ENCODE assay signal across 2 cellular contexts in the genomic region with DNA sequence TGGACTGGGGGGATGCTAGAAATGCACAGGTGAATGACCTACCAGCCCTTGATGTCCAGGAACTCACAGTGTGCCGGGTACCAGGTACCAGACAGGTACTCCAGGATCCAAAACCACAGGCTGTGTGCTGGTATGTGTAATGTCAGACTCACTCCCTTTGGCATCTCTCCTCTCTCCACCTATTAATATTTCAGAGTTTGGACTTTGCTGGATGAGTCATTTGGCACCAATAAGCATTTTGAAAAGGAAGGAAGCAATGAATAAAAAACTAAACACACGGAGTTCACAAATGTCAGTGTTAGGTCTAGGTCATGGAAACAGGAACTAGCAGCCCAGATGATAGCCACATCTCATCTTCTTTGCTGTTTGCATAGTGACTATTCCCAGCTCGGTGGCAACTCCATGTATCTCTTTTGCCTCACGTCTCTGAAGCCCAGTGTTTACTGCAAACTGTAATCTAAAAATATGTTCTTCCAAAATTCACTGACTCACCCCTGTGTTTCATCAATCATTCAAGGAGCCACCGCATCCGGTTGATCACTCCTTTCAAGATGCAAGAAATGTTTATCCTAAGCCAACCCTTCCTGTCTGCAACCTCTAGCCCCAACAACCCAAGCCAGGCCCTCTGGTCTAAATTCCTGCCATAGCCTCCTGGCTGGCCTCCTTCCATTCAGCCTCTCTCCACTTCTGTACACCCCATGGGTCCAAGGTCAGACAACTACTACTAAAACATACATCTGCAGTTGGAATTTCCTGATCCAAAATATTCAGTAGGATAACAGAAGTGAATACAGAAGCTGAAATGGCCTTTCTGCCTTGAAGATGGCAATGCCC.
TF ChIP-seq lines count a peak whose summit lies in the region.

No MANE protein-coding gene starts in this region.

TF ChIP-seq in K562, 482 proteins besides CTCF, POLR2A, EP300 and RAD21 (continued from another document):
- peak; percentile 67 for TF ChIP-seq LEF1 (IDR thresholded peaks at IDR 0.05)
- TF ChIP-seq TBL1XR1 (IDR thresholded peaks at IDR 0.05; ENCODE audit: low read length in 2 of 2), result peak in 1 of 2 experiments; percentile 68; a peak in 2 of 4 replicates
- peak; percentile 41; the same call in 1 of the 2 replicates for TF ChIP-seq ZKSCAN8 (CRISPR knock-in tag; IDR thresholded peaks at IDR 0.05)
- TF ChIP-seq JUND (IDR thresholded peaks at IDR 0.05; ENCODE audit: borderline replicate concordance, low read depth, low read length), result peak; percentile 79; the same call in 1 of the 2 replicates
- peak; percentile 83 for TF ChIP-seq JUND (tag; IDR thresholded peaks at IDR 0.05; ENCODE audit: borderline replicate concordance, low read depth, low read length)
- peak; percentile 24; the same call in 1 of the 2 replicates for TF ChIP-seq BHLHE40 (IDR thresholded peaks at IDR 0.05; ENCODE audit: low read length)
- TF ChIP-seq CCNT2 (IDR thresholded peaks at IDR 0.05; ENCODE audit: borderline replicate concordance, extremely low read depth, insufficient read length, low read depth, low read length), result peak; percentile 48
- no peak for TF ChIP-seq IRF2 (CRISPR knock-in tag; IDR thresholded peaks at IDR 0.05)
- TF ChIP-seq ZNF175 (CRISPR knock-in tag; IDR thresholded peaks at IDR 0.05; ENCODE audit: low read depth), result peak; percentile 80
- TF ChIP-seq SMARCA4 (IDR thresholded peaks at IDR 0.05), result peak; percentile 87
- TF ChIP-seq NFRKB (IDR thresholded peaks at IDR 0.05; ENCODE audit: low read depth), result 0 out of 2 replicates have a peak, but pooled peaks have one; percentile 25
- peak; percentile 82 for TF ChIP-seq C11orf30 (IDR thresholded peaks at IDR 0.05; ENCODE audit: low read depth)
- TF ChIP-seq SPI1 (IDR thresholded peaks at IDR 0.05; ENCODE audit: borderline replicate concordance, low read depth, low read length), result peak; percentile 50
- TF ChIP-seq MEF2A (IDR thresholded peaks at IDR 0.05; ENCODE audit: control insufficient read depth, low read depth, low read length), result peak; percentile 68; the same call in 1 of the 2 replicates
- TF ChIP-seq NCOA1 (IDR thresholded peaks at IDR 0.05; ENCODE audit: low read depth), result peak; percentile 62; the same call in 1 of the 2 replicates
- peak; percentile 95 for TF ChIP-seq ETV5 (CRISPR knock-in tag; IDR thresholded peaks at IDR 0.05; ENCODE audit: low read depth)
- TF ChIP-seq HDAC3 (IDR thresholded peaks at IDR 0.05; ENCODE audit: borderline replicate concordance, partially characterized antibody), result peak; percentile 56
- peak; percentile 67; the same call in 1 of the 2 replicates for TF ChIP-seq TEAD4 (IDR thresholded peaks at IDR 0.05; ENCODE audit: low read length)
- no peak for TF ChIP-seq TEAD4 (CRISPR knock-in tag; IDR thresholded peaks at IDR 0.05; ENCODE audit: borderline replicate concordance)
- no peak for TF ChIP-seq ZNF589 (CRISPR knock-in tag; IDR thresholded peaks at IDR 0.05; ENCODE audit: low read depth)
- TF ChIP-seq ID3 (CRISPR knock-in tag; IDR thresholded peaks at IDR 0.05), result no peak
- peak; percentile 42; the same call in 1 of the 2 replicates for TF ChIP-seq ID3 (tag; IDR thresholded peaks at IDR 0.05)
- TF ChIP-seq RFX1 (IDR thresholded peaks at IDR 0.05), result peak; percentile 11; the same call in 1 of the 2 replicates

TF ChIP-seq in HepG2, 621 proteins besides CTCF, POLR2A, EP300 and RAD21 (continued from another document and continues in another):
- TF ChIP-seq, protein P1, sequence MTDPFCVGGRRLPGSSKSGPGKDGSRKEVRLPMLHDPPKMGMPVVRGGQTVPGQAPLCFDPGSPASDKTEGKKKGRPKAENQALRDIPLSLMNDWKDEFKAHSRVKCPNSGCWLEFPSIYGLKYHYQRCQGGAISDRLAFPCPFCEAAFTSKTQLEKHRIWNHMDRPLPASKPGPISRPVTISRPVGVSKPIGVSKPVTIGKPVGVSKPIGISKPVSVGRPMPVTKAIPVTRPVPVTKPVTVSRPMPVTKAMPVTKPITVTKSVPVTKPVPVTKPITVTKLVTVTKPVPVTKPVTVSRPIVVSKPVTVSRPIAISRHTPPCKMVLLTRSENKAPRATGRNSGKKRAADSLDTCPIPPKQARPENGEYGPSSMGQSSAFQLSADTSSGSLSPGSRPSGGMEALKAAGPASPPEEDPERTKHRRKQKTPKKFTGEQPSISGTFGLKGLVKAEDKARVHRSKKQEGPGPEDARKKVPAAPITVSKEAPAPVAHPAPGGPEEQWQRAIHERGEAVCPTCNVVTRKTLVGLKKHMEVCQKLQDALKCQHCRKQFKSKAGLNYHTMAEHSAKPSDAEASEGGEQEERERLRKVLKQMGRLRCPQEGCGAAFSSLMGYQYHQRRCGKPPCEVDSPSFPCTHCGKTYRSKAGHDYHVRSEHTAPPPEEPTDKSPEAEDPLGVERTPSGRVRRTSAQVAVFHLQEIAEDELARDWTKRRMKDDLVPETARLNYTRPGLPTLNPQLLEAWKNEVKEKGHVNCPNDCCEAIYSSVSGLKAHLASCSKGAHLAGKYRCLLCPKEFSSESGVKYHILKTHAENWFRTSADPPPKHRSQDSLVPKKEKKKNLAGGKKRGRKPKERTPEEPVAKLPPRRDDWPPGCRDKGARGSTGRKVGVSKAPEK (CRISPR knock-in tag; IDR thresholded peaks at IDR 0.05; ENCODE audit: borderline replicate concordance), result no peak
- no peak for TF ChIP-seq PBX2 (CRISPR knock-in tag; IDR thresholded peaks at IDR 0.05)
- TF ChIP-seq GATAD2A (CRISPR knock-in tag; IDR thresholded peaks at IDR 0.05), result peak; percentile 54; the same call in 1 of the 2 replicates
- TF ChIP-seq LCORL (IDR thresholded peaks at IDR 0.05), result peak; percentile 35; the same call in 1 of the 2 replicates
- peak; percentile 63; the same call in 1 of the 2 replicates for TF ChIP-seq LCORL (CRISPR knock-in tag; IDR thresholded peaks at IDR 0.05)
- TF ChIP-seq, protein P2, sequence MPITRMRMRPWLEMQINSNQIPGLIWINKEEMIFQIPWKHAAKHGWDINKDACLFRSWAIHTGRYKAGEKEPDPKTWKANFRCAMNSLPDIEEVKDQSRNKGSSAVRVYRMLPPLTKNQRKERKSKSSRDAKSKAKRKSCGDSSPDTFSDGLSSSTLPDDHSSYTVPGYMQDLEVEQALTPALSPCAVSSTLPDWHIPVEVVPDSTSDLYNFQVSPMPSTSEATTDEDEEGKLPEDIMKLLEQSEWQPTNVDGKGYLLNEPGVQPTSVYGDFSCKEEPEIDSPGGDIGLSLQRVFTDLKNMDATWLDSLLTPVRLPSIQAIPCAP (CRISPR knock-in tag; IDR thresholded peaks at IDR 0.05; ENCODE audit: low read depth), result no peak
- peak; percentile 79; the same call in 1 of the 2 replicates for TF ChIP-seq NFIC (IDR thresholded peaks at IDR 0.05; ENCODE audit: low read length)
- 0 out of 2 replicates have a peak, but pooled peaks have one; percentile 51 for TF ChIP-seq THAP7 (CRISPR knock-in tag; IDR thresholded peaks at IDR 0.05)
- TF ChIP-seq HMG20B (CRISPR knock-in tag; conservative IDR thresholded peaks at IDR 0.05), result 0 out of 2 replicates have a peak, but pooled peaks have one; percentile 23
- TF ChIP-seq TEAD3 (CRISPR knock-in tag; optimal IDR thresholded peaks at IDR 0.05; ENCODE audit: borderline replicate concordance), result peak; percentile 88
- TF ChIP-seq, protein P3, sequence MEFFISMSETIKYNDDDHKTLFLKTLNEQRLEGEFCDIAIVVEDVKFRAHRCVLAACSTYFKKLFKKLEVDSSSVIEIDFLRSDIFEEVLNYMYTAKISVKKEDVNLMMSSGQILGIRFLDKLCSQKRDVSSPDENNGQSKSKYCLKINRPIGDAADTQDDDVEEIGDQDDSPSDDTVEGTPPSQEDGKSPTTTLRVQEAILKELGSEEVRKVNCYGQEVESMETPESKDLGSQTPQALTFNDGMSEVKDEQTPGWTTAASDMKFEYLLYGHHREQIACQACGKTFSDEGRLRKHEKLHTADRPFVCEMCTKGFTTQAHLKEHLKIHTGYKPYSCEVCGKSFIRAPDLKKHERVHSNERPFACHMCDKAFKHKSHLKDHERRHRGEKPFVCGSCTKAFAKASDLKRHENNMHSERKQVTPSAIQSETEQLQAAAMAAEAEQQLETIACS (CRISPR knock-in tag; IDR thresholded peaks at IDR 0.05), result no peak
- TF ChIP-seq, protein P4, sequence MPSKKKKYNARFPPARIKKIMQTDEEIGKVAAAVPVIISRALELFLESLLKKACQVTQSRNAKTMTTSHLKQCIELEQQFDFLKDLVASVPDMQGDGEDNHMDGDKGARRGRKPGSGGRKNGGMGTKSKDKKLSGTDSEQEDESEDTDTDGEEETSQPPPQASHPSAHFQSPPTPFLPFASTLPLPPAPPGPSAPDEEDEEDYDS (CRISPR knock-in tag; IDR thresholded peaks at IDR 0.05), result peak; percentile 9
- TF ChIP-seq MEF2D (CRISPR knock-in tag; IDR thresholded peaks at IDR 0.05), result peak; percentile 81
- peak; percentile 38; the same call in 1 of the 2 replicates for TF ChIP-seq ZMYM2 (CRISPR knock-in tag; IDR thresholded peaks at IDR 0.05)
- TF ChIP-seq ZNF317 (CRISPR knock-in tag; IDR thresholded peaks at IDR 0.05), result peak; percentile 56; the same call in 1 of the 2 replicates
- 0 out of 2 replicates have a peak, but pooled peaks have one; percentile 41 for TF ChIP-seq NAIF1 (CRISPR knock-in tag; IDR thresholded peaks at IDR 0.05; ENCODE audit: borderline replicate concordance)
- no peak for TF ChIP-seq ZNF747 (CRISPR knock-in tag; IDR thresholded peaks at IDR 0.05; ENCODE audit: borderline replicate concordance)
- 0 out of 2 replicates have a peak, but pooled peaks have one; percentile 40 for TF ChIP-seq TARDBP (CRISPR knock-in tag; IDR thresholded peaks at IDR 0.05)
- TF ChIP-seq ZSCAN9 (CRISPR knock-in tag; IDR thresholded peaks at IDR 0.05; ENCODE audit: borderline replicate concordance), result no peak; the same call in 1 of the 2 replicates
- no peak for TF ChIP-seq HDAC6 (IDR thresholded peaks at IDR 0.05; ENCODE audit: low read depth, low read length)
- no peak for TF ChIP-seq ZNF737 (CRISPR knock-in tag; IDR thresholded peaks at IDR 0.05; ENCODE audit: borderline replicate concordance)
- TF ChIP-seq, protein P5, sequence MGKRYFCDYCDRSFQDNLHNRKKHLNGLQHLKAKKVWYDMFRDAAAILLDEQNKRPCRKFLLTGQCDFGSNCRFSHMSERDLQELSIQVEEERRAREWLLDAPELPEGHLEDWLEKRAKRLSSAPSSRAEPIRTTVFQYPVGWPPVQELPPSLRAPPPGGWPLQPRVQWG (CRISPR knock-in tag; IDR thresholded peaks at IDR 0.05; ENCODE audit: borderline replicate concordance, low read depth), result no peak
- peak; percentile 38 for TF ChIP-seq MED8 (CRISPR knock-in tag; IDR thresholded peaks at IDR 0.05; ENCODE audit: insufficient replicate concordance)
- TF ChIP-seq, protein P6, sequence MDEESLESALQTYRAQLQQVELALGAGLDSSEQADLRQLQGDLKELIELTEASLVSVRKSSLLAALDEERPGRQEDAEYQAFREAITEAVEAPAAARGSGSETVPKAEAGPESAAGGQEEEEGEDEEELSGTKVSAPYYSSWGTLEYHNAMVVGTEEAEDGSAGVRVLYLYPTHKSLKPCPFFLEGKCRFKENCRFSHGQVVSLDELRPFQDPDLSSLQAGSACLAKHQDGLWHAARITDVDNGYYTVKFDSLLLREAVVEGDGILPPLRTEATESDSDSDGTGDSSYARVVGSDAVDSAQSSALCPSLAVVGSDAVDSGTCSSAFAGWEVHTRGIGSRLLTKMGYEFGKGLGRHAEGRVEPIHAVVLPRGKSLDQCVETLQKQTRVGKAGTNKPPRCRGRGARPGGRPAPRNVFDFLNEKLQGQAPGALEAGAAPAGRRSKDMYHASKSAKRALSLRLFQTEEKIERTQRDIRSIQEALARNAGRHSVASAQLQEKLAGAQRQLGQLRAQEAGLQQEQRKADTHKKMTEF (CRISPR knock-in tag; IDR thresholded peaks at IDR 0.05), result peak; percentile 64; the same call in 1 of the 2 replicates
- TF ChIP-seq TCF7 (IDR thresholded peaks at IDR 0.05; ENCODE audit: low read depth), result peak; percentile 59
- peak; percentile 87; the same call in 1 of the 2 replicates for TF ChIP-seq RXRB (CRISPR knock-in tag; IDR thresholded peaks at IDR 0.05; ENCODE audit: borderline replicate concordance)
- TF ChIP-seq, protein P7, sequence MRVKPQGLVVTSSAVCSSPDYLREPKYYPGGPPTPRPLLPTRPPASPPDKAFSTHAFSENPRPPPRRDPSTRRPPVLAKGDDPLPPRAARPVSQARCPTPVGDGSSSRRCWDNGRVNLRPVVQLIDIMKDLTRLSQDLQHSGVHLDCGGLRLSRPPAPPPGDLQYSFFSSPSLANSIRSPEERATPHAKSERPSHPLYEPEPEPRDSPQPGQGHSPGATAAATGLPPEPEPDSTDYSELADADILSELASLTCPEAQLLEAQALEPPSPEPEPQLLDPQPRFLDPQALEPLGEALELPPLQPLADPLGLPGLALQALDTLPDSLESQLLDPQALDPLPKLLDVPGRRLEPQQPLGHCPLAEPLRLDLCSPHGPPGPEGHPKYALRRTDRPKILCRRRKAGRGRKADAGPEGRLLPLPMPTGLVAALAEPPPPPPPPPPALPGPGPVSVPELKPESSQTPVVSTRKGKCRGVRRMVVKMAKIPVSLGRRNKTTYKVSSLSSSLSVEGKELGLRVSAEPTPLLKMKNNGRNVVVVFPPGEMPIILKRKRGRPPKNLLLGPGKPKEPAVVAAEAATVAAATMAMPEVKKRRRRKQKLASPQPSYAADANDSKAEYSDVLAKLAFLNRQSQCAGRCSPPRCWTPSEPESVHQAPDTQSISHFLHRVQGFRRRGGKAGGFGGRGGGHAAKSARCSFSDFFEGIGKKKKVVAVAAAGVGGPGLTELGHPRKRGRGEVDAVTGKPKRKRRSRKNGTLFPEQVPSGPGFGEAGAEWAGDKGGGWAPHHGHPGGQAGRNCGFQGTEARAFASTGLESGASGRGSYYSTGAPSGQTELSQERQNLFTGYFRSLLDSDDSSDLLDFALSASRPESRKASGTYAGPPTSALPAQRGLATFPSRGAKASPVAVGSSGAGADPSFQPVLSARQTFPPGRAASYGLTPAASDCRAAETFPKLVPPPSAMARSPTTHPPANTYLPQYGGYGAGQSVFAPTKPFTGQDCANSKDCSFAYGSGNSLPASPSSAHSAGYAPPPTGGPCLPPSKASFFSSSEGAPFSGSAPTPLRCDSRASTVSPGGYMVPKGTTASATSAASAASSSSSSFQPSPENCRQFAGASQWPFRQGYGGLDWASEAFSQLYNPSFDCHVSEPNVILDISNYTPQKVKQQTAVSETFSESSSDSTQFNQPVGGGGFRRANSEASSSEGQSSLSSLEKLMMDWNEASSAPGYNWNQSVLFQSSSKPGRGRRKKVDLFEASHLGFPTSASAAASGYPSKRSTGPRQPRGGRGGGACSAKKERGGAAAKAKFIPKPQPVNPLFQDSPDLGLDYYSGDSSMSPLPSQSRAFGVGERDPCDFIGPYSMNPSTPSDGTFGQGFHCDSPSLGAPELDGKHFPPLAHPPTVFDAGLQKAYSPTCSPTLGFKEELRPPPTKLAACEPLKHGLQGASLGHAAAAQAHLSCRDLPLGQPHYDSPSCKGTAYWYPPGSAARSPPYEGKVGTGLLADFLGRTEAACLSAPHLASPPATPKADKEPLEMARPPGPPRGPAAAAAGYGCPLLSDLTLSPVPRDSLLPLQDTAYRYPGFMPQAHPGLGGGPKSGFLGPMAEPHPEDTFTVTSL (CRISPR knock-in tag; IDR thresholded peaks at IDR 0.05; ENCODE audit: borderline replicate concordance), result peak; percentile 58; the same call in 1 of the 2 replicates
- peak; percentile 26; the same call in 1 of the 2 replicates for TF ChIP-seq ZNF331 (CRISPR knock-in tag; IDR thresholded peaks at IDR 0.05)
